ENCODE assay signal across 20 cellular contexts in genomic region chr4:38001927-38002326, GRCh38. TPM values are rescaled to one million over a fixed set of nuclear protein-coding genes. Genes with fewer than 3 reads are reported as not detected.
"Had no signal": no experiment of that assay in that cellular context is flagged by ENCODE, and none has a peak within 500 bp of the region (broad histone marks: within the 10 kb centered on the region; RNA-seq: fewer than 3 reads in every experiment).

No MANE protein-coding gene starts in this region.

- H2AFZ ChIP-seq: hepatocyte had no signal

- H3K4me3 Mint-ChIP-seq: activated naive CD8-positive, alpha-beta T cell treated with anti-CD3 and anti-CD28 coated beads for 36 hours; T-helper 17 cell had no signal

- DNase-seq: activated CD4-positive, alpha-beta T cell treated with anti-CD3 and anti-CD28 coated beads, Interleukin-2, amount 50 U/mL, for 4 hours; activated gamma-delta T cell treated with Interleukin-2 at 50 U/mL for 16 hours; activated naive CD8-positive, alpha-beta T cell treated with anti-CD3 and anti-CD28 coated beads for 36 hours; amniotic stem cell; dermis blood vessel endothelial cell; foreskin fibroblast; immature natural killer cell; occipital lobe; retina; stimulated activated CD4-positive, alpha-beta T cell treated with anti-CD3 and anti-CD28 coated beads, Interleukin-12 subunit alpha, Interleukin-12 subunit beta, amount 100 ng/mL, for 4 hours; stimulated activated CD4-positive, alpha-beta T cell treated with anti-CD3 and anti-CD28 coated beads, Interleukin-1b, Interleukin-23, amount 100 ng/mL, for 48 hours; stimulated activated naive CD8-positive, alpha-beta T cell treated with anti-CD3 and anti-CD28 coated beads, Interleukin-15, Interleukin-2, amounts not matched to agents 100 U/mL and 50 U/mL, for 24 hours; T-helper 17 cell had no signal

- H3K27me3 ChIP-seq: cardiac muscle cell, hepatocyte, tibial nerve, vagina had no signal

- H3K27ac Mint-ChIP-seq: activated naive CD8-positive, alpha-beta T cell treated with anti-CD3 and anti-CD28 coated beads for 36 hours; T-helper 17 cell had no signal

- H3K4me3 ChIP-seq: cardiac muscle cell, hepatocyte, tibial nerve, vagina had no signal

- H3K9me3 ChIP-seq: tibial nerve, vagina had no signal

- H3K27ac ChIP-seq: cardiac muscle cell, tibial nerve, vagina, VCaP had no signal

- H3K9me3 Mint-ChIP-seq: activated naive CD8-positive, alpha-beta T cell treated with anti-CD3 and anti-CD28 coated beads for 36 hours; immature natural killer cell had no signal

- ATAC-seq: stimulated activated naive CD8-positive, alpha-beta T cell treated with anti-CD3 and anti-CD28 coated beads, Interleukin-15, Interleukin-2, amounts not matched to agents 100 U/mL and 50 U/mL, for 24 hours; T-helper 17 cell had no signal

- H3K4me2 ChIP-seq: hepatocyte had no signal

- H3K27me3 Mint-ChIP-seq: activated naive CD8-positive, alpha-beta T cell treated with anti-CD3 and anti-CD28 coated beads for 36 hours; T-helper 17 cell had no signal

- H3K36me3 ChIP-seq: cardiac muscle cell, tibial nerve, vagina had no signal

RNA-seq across cellular contexts. Expression of gene PTTG2, which starts 41.7 kb away (rescaled TPM):
- total RNA-seq: cardiac muscle cell, hepatocyte, mesenteric fat pad, occipital lobe had no signal
- polyA plus RNA-seq: cardiac muscle cell, hepatocyte, immature natural killer cell, neural cell had no signal
